In the genomic region with DNA sequence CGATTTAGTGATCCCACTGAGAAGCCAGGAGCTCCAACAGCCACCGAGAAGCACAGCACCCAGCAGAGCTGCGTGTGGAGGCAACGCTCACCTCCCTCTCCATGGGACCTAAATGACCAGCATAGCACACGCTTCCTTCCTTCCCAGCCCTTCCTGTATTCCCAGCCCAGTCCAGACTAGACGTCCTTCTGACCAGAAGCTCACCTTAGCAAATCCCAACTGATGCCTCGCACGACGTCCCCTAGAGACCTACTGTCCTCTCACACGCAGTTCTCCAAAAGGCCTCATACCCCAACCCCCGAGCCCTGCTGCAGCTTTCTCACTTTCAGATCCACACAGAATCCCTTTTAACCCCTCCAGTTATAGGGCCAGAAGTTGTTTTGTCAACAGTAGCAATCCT, we compare ENCODE assay signal across 1 cellular context.
TF ChIP-seq lines count a peak whose summit lies in the region.

No MANE protein-coding gene starts in this region.

TF ChIP-seq in IMR-90, 13 proteins besides CTCF, POLR2A, EP300 and RAD21 (continued from another document):
- TF ChIP-seq USF2 (IDR thresholded peaks at IDR 0.05; ENCODE audit: low read depth, low read length), result no peak
- TF ChIP-seq BHLHE40 (IDR thresholded peaks at IDR 0.05; ENCODE audit: low read depth, low read length), result no peak
